ENCODE assay signal across 9 cellular contexts in genomic region chr22:47674600-47674999, GRCh38.
"Had no signal": no experiment of that assay in that cellular context is flagged by ENCODE, and none has a peak within 500 bp of the region (broad histone marks: within the 10 kb centered on the region; RNA-seq: fewer than 3 reads in every experiment).

No MANE protein-coding gene starts in this region.

- FAIRE-seq: H54, K562 had no signal

- DNase-seq: GM23248, GOT3, H9, HCEC 1CT, IMR-90, KG1 had no signal

- H3K27ac ChIP-seq: GM23248, HL-60 had no signal

- ATAC-seq: K562 had no signal

- H3K9ac ChIP-seq: GM23248 had no signal

- H2AFZ ChIP-seq: GM23248 had no signal

- H3K4me3 ChIP-seq: GM23248, K562 had no signal
